In the genomic region with DNA sequence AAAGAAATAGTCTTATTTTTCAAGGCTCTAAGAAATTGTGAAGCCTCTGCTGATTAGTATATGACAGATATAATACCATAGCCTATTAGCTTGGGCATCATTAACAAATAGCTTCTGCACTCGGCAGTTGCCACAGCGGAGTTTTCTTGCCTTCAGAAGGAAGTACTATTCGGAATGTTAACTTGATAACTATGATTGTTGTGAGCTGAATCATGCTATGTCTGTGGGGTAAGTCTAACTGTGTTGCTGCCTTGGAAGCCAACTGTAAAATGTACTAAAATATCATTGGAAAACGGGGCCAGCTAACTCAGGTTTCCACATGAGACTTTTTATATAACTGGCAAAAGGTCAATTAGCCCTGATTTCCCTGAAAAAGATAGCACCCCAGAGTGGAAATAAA, we compare ENCODE assay signal across 19 cellular contexts.
A peak's percentile ranks its signal among the peaks of the same experiment; 100 is the strongest.
DNase-seq lines count a peak whose midpoint lies in the region; ATAC-seq and TF ChIP-seq lines count a peak whose summit lies in the region.
"Had no signal": no experiment of that assay in that cellular context is flagged by ENCODE, and none has a peak within 500 bp of the region (broad histone marks: within the 10 kb centered on the region; RNA-seq: fewer than 3 reads in every experiment).

No MANE protein-coding gene starts in this region.

- TF ChIP-seq CTCF in osteocyte (IDR thresholded peaks at IDR 0.05) = no peak

- peak overlapping the region; percentile 86 for H3K27ac Mint-ChIP-seq in osteocyte (ENCODE audit: unreplicated experiment)
- H3K27ac Mint-ChIP-seq: activated naive CD8-positive, alpha-beta T cell treated with anti-CD3 and anti-CD28 coated beads, Interleukin-2, amount 50 U/mL, for 24 hours; activated T-cell treated with anti-CD3 and anti-CD28 coated beads, Interleukin-2, amount 50 U/mL, for 72 hours; dendritic cell treated with granulocyte-macrophage colony-stimulating factor and Interleukin-4, amounts not matched to agents 40 ng/mL and 50 ng/mL, for 4 days; immature natural killer cell had no signal

- no peaks in the 10 kb centered on the region for H3K9me3 Mint-ChIP-seq in osteocyte (ENCODE audit: unreplicated experiment)
- H3K9me3 Mint-ChIP-seq: activated naive CD8-positive, alpha-beta T cell treated with anti-CD3 and anti-CD28 coated beads, Interleukin-2, amount 50 U/mL, for 24 hours had no signal

- DNase-seq in EL = peak; percentile 82
- DNase-seq in fibroblast of peridontal ligament (ENCODE audit: extremely low read depth) = peak; percentile 85
- DNase-seq in osteocyte (ENCODE audit: extremely low spot score, unreplicated experiment) = no peak
- DNase-seq in SIG-M5 treated with dmso at 0.1 percent for 504 hours (lab: John Stamatoyannopoulos, UW; ENCODE audit: unreplicated experiment) = no peak
- DNase-seq in RPMI8226 = no peak
- no peak for DNase-seq in GM19238 (ENCODE audit: insufficient read length, low spot score)
- DNase-seq: activated CD4-positive, alpha-beta T cell treated with anti-CD3 and anti-CD28 coated beads, Interleukin-2, amount 50 U/mL, for 4 hours; activated naive CD8-positive, alpha-beta T cell treated with anti-CD3 and anti-CD28 coated beads, Interleukin-2, amount 50 U/mL, for 24 hours; activated T-cell treated with anti-CD3 and anti-CD28 coated beads, Interleukin-2, amount 50 U/mL, for 72 hours; foreskin melanocyte; immature natural killer cell; KG1; NCI-H1436 treated with DMSO at 0.1 percent for 48 hours; NCI-H748 treated with DMSO at 0.1 percent for 48 hours; testis had no signal

- no peaks in the 10 kb centered on the region for H3K27me3 Mint-ChIP-seq in osteocyte (ENCODE audit: unreplicated experiment)
- H3K27me3 Mint-ChIP-seq: activated naive CD8-positive, alpha-beta T cell treated with anti-CD3 and anti-CD28 coated beads, Interleukin-2, amount 50 U/mL, for 24 hours; dendritic cell treated with granulocyte-macrophage colony-stimulating factor and Interleukin-4, amounts not matched to agents 40 ng/mL and 50 ng/mL, for 4 days had no signal

- H3K36me3 Mint-ChIP-seq in osteocyte (ENCODE audit: unreplicated experiment) = peaks cover 4% of the 10 kb centered on the region
- H3K36me3 Mint-ChIP-seq: immature natural killer cell had no signal

- peaks cover 33% of the 10 kb centered on the region for H3K4me1 Mint-ChIP-seq in osteocyte (ENCODE audit: unreplicated experiment)
- H3K4me1 Mint-ChIP-seq: activated naive CD8-positive, alpha-beta T cell treated with anti-CD3 and anti-CD28 coated beads, Interleukin-2, amount 50 U/mL, for 24 hours; immature natural killer cell had no signal

- no peak overlapping the region for H3K4me3 Mint-ChIP-seq in osteocyte (ENCODE audit: unreplicated experiment)
- H3K4me3 Mint-ChIP-seq: activated naive CD8-positive, alpha-beta T cell treated with anti-CD3 and anti-CD28 coated beads, Interleukin-2, amount 50 U/mL, for 24 hours; activated T-cell treated with anti-CD3 and anti-CD28 coated beads, Interleukin-2, amount 50 U/mL, for 72 hours; dendritic cell treated with granulocyte-macrophage colony-stimulating factor and Interleukin-4, amounts not matched to agents 40 ng/mL and 50 ng/mL, for 4 days; immature natural killer cell had no signal

- peak; percentile 93 for ATAC-seq in SK-N-SH treated with all-trans-retinoic acid at 6 μM for 48 hours
- ATAC-seq in HG03571 (IDR thresholded peaks at IDR 0.05; ENCODE audit: unreplicated experiment) = no peak
- ATAC-seq: activated naive CD8-positive, alpha-beta T cell treated with anti-CD3 and anti-CD28 coated beads, Interleukin-2, amount 50 U/mL, for 24 hours; activated T-cell treated with anti-CD3 and anti-CD28 coated beads, Interleukin-2, amount 50 U/mL, for 72 hours; GM12878 had no signal

TF ChIP-seq in SK-N-SH treated with all-trans-retinoic acid at 6 μM for 48 hours, 23 proteins besides CTCF, POLR2A, EP300 and RAD21:
- TF ChIP-seq BACH2 (CRISPR knock-in tag; IDR thresholded peaks at IDR 0.05; ENCODE audit: borderline replicate concordance) = no peak
- no peak for TF ChIP-seq TSHZ2 (CRISPR knock-in tag; IDR thresholded peaks at IDR 0.05)
- TF ChIP-seq PPARA (CRISPR knock-in tag; IDR thresholded peaks at IDR 0.05; ENCODE audit: borderline replicate concordance) = no peak
- no peak for TF ChIP-seq TOX (CRISPR knock-in tag; IDR thresholded peaks at IDR 0.05; ENCODE audit: borderline replicate concordance)
- no peak for TF ChIP-seq ZFP30 (CRISPR knock-in tag; IDR thresholded peaks at IDR 0.05)
- TF ChIP-seq ZNF70 (CRISPR knock-in tag; IDR thresholded peaks at IDR 0.05) = no peak
- no peak for TF ChIP-seq TCF4 (CRISPR knock-in tag; IDR thresholded peaks at IDR 0.05; ENCODE audit: borderline replicate concordance)
- no peak for TF ChIP-seq ZFP3 (CRISPR knock-in tag; IDR thresholded peaks at IDR 0.05)
- no peak; the same call in none of the 2 replicates for TF ChIP-seq ISL1 (CRISPR knock-in tag; IDR thresholded peaks at IDR 0.05)

Comparison
In these comparisons a context has a peak if more than half of its experiments do, and no peak if none do; other contexts are left out.
1. DNase-seq: peak in EL (single experiment) and fibroblast of peridontal ligament (single experiment); none in osteocyte (single experiment), SIG-M5 treated with dmso at 0.1 percent for 504 hours (single experiment), RPMI8226 (single experiment) and GM19238 (single experiment).